14 cellular contexts compared by ENCODE assay signal in genomic region chr16:22353933-22354541, GRCh38. TPM values are rescaled to one million over a fixed set of nuclear protein-coding genes. Genes with fewer than 3 reads are reported as not detected.
DNase-seq lines count a peak whose midpoint lies in the region; ATAC-seq and TF ChIP-seq lines count a peak whose summit lies in the region.
"Had no signal": no experiment of that assay in that cellular context is flagged by ENCODE, and none has a peak within 500 bp of the region (broad histone marks: within the 10 kb centered on the region; RNA-seq: fewer than 3 reads in every experiment).

No MANE protein-coding gene starts in this region.

- H3K4me3 ChIP-seq in liver (ENCODE audit: low read depth in 1 of 3, low read length in 3 of 3), result no peak overlapping the region
- H3K4me3 ChIP-seq in vagina, result no peak overlapping the region
- H3K4me3 ChIP-seq: left ventricle myocardium inferior had no signal

- H3K27ac ChIP-seq in liver (ENCODE audit: low read depth in 1 of 2, low read length in 2 of 2) (peak overlapping the region in 1 of 2 donors; percentile 78), vagina (peak overlapping the region; percentile 52)

- H3K9me3 ChIP-seq in liver (ENCODE audit: control insufficient read depth in 4 of 4, low read length in 3 of 4) (no peaks in the 10 kb centered on the region), vagina (no peaks in the 10 kb centered on the region)
- H3K9me3 ChIP-seq: BE2C, left ventricle myocardium inferior had no signal

- TF ChIP-seq CTCF in liver (IDR thresholded peaks at IDR 0.05; ENCODE audit: low read depth, low read length, missing input control) (no peak), vagina (IDR thresholded peaks at IDR 0.05) (no peak)

- CTCF ChIA-PET in activated naive CD4-positive, alpha-beta T cell treated with anti-CD3 and anti-CD28 coated beads, Interleukin-2, amount 10 ng/mL, durations not matched to agents 7 days and 5 days (lab: Charles Lee), result interaction anchor here (0.6 to 1.0 kb wide), 3 partner anchors 20 to 1412 kb away, joined by 3 to 6 read pairs (median 3); no protein-coding TSS in a partner anchor

- peaks cover 0 to 7% (median 3%) of the 10 kb centered on the region in 4 donors for H3K36me3 ChIP-seq in liver (ENCODE audit: control insufficient read depth in 4 of 4, insufficient read depth in 3 of 4, low read depth in 1 of 4, low read length in 3 of 4)
- H3K36me3 ChIP-seq in vagina, result peaks cover 0 to 5% of the 10 kb centered on the region in 2 donors

- peaks cover 58% of the 10 kb centered on the region for H3K36me3 Mint-ChIP-seq in activated naive CD4-positive, alpha-beta T cell treated with anti-CD3 and anti-CD28 coated beads, Interleukin-2, amount 10 ng/mL, durations not matched to agents 7 days and 5 days
- peaks cover 39% of the 10 kb centered on the region for H3K36me3 Mint-ChIP-seq in activated naive CD8-positive, alpha-beta T cell treated with anti-CD3 and anti-CD28 coated beads for 36 hours

- H3K4me3 Mint-ChIP-seq in activated naive CD4-positive, alpha-beta T cell treated with anti-CD3 and anti-CD28 coated beads, Interleukin-2, amount 10 ng/mL, durations not matched to agents 7 days and 5 days, result no peak overlapping the region
- no peak overlapping the region for H3K4me3 Mint-ChIP-seq in activated naive CD8-positive, alpha-beta T cell treated with anti-CD3 and anti-CD28 coated beads for 36 hours

- peak overlapping the region in 1 of 2 donors; percentile 32 for H3K9ac ChIP-seq in liver (ENCODE audit: low read depth in 1 of 2, low read length in 2 of 2)

- H3K4me1 ChIP-seq in liver (ENCODE audit: control insufficient read depth in 4 of 4, insufficient read depth in 4 of 4, low read length in 3 of 4), result peaks cover 9 to 22% (median 16%) of the 10 kb centered on the region in 4 donors
- H3K4me1 ChIP-seq in vagina, result peaks cover 24% of the 10 kb centered on the region
- H3K4me1 ChIP-seq: BE2C had no signal

- ATAC-seq in GM21367 (IDR thresholded peaks at IDR 0.05; ENCODE audit: unreplicated experiment), result no peak

- 24% methylated on average over 5 of the region's 5 CpGs for WGBS in liver

- no peak for TF ChIP-seq POLR2A in vagina (IDR thresholded peaks at IDR 0.05)

- no peaks in the 10 kb centered on the region for H3K27me3 Mint-ChIP-seq in activated naive CD4-positive, alpha-beta T cell treated with anti-CD3 and anti-CD28 coated beads, Interleukin-2, amount 10 ng/mL, durations not matched to agents 7 days and 5 days
- no peaks in the 10 kb centered on the region for H3K27me3 Mint-ChIP-seq in activated naive CD8-positive, alpha-beta T cell treated with anti-CD3 and anti-CD28 coated beads for 36 hours

- H3K27ac Mint-ChIP-seq in activated naive CD4-positive, alpha-beta T cell treated with anti-CD3 and anti-CD28 coated beads, Interleukin-2, amount 10 ng/mL, durations not matched to agents 7 days and 5 days, result peak overlapping the region; percentile 77
- peak overlapping the region; percentile 91 for H3K27ac Mint-ChIP-seq in activated naive CD8-positive, alpha-beta T cell treated with anti-CD3 and anti-CD28 coated beads for 36 hours

- intact Hi-C loops in vagina (cut with DNase I), result no loop called here

- H3K27me3 ChIP-seq in liver (ENCODE audit: control insufficient read depth in 4 of 4, insufficient read depth in 4 of 4, low read length in 3 of 4) (no peaks in the 10 kb centered on the region), vagina (no peaks in the 10 kb centered on the region)
- H3K27me3 ChIP-seq: BE2C had no signal

- peaks cover 2% of the 10 kb centered on the region for H3K9me3 Mint-ChIP-seq in activated naive CD4-positive, alpha-beta T cell treated with anti-CD3 and anti-CD28 coated beads, Interleukin-2, amount 10 ng/mL, durations not matched to agents 7 days and 5 days
- H3K9me3 Mint-ChIP-seq in activated naive CD8-positive, alpha-beta T cell treated with anti-CD3 and anti-CD28 coated beads for 36 hours, result peaks cover 3% of the 10 kb centered on the region

- TF ChIP-seq RAD21 in liver (IDR thresholded peaks at IDR 0.05), result peak; percentile 24 to 47

- peaks cover 57% of the 10 kb centered on the region for H3K4me1 Mint-ChIP-seq in activated naive CD4-positive, alpha-beta T cell treated with anti-CD3 and anti-CD28 coated beads, Interleukin-2, amount 10 ng/mL, durations not matched to agents 7 days and 5 days
- peaks cover 55% of the 10 kb centered on the region for H3K4me1 Mint-ChIP-seq in activated naive CD8-positive, alpha-beta T cell treated with anti-CD3 and anti-CD28 coated beads for 36 hours

- no peak for DNase-seq in activated naive CD4-positive, alpha-beta T cell treated with anti-CD3 and anti-CD28 coated beads, Interleukin-2, amount 10 ng/mL, durations not matched to agents 7 days and 5 days
- no peak for DNase-seq in activated naive CD4-positive, alpha-beta T cell treated with anti-CD3 and anti-CD28 coated beads, Interleukin-2, amount 50 U/mL, for 16 hours
- DNase-seq in activated naive CD8-positive, alpha-beta T cell treated with anti-CD3 and anti-CD28 coated beads for 36 hours, result no peak
- DNase-seq in vagina (ENCODE audit: extremely low spot score in 2 of 2) (no peak), HuH-7 (ENCODE audit: low spot score) (no peak), putamen (ENCODE audit: low spot score) (no peak)
- DNase-seq: activated T-cell treated with anti-CD3 and anti-CD28 coated beads, Interleukin-2, amount 50 U/mL, for 1 hour; BE2C; left ventricle myocardium inferior; NCI-H1694; SHP77; stimulated activated CD4-positive, alpha-beta T cell treated with anti-CD3 and anti-CD28 coated beads, Interleukin-1b, Interleukin-23, amount 100 ng/mL, for 48 hours had no signal

TF ChIP-seq in liver, 16 proteins besides CTCF, POLR2A, EP300 and RAD21 (continues in another document):
- peak; percentile 31 for TF ChIP-seq FOXA2 (IDR thresholded peaks at IDR 0.05)
- peak; percentile 64 for TF ChIP-seq SP1 (IDR thresholded peaks at IDR 0.05)
- peak in 1 of 2 donors; percentile 75 for TF ChIP-seq EGR1 (IDR thresholded peaks at IDR 0.05; ENCODE audit: low read depth in 2 of 2)
- peak; percentile 48 for TF ChIP-seq REST (IDR thresholded peaks at IDR 0.05)
- peak; percentile 22 to 52 for TF ChIP-seq JUND (IDR thresholded peaks at IDR 0.05)
- peak; percentile 86 to 94 for TF ChIP-seq HNF4A (conservative IDR thresholded peaks at IDR 0.05)
- TF ChIP-seq ATF3 (IDR thresholded peaks at IDR 0.05), result no peak
- peak; percentile 41 for TF ChIP-seq HNF4G (IDR thresholded peaks at IDR 0.05)
- no peak for TF ChIP-seq TAF1 (conservative IDR thresholded peaks at IDR 0.05)
- TF ChIP-seq NR2F2 (IDR thresholded peaks at IDR 0.05), result no peak
- TF ChIP-seq GABPA (IDR thresholded peaks at IDR 0.05 in 1 of 2, conservative IDR thresholded peaks at IDR 0.05 in 1 of 2), result peak in 1 of 2 donors; percentile 16
- TF ChIP-seq YY1 (IDR thresholded peaks at IDR 0.05), result peak; percentile 33
- TF ChIP-seq ZBTB33 (IDR thresholded peaks at IDR 0.05), result no peak
- peak; percentile 50 for TF ChIP-seq FOXA1 (IDR thresholded peaks at IDR 0.05)
- TF ChIP-seq RXRA (IDR thresholded peaks at IDR 0.05), result peak; percentile 49 to 81

RNA-seq across cellular contexts. Expression of gene CDR2, which starts 20.4 kb away (rescaled TPM):
- 10 to 100 TPM; 31.6 to 34.7 TPM for total RNA-seq in activated naive CD8-positive, alpha-beta T cell treated with anti-CD3 and anti-CD28 coated beads for 36 hours
- total RNA-seq in liver (10 to 100 TPM; 11.5 to 12.1 TPM), vagina (33.9 TPM)
- 1 to 10 TPM; 2.9 to 7.9 TPM for polyA plus RNA-seq in liver

RNA-seq across cellular contexts. Expression of gene POLR3E, which starts 56.8 kb away (rescaled TPM):
- total RNA-seq in activated naive CD8-positive, alpha-beta T cell treated with anti-CD3 and anti-CD28 coated beads for 36 hours, result 10 to 100 TPM; 94.3 to 95.8 TPM
- total RNA-seq in liver (10 to 100 TPM; 20.0 to 42.9 TPM), vagina (38.5 TPM)
- polyA plus RNA-seq in liver, result 10 to 100 TPM; 16.0 to 16.6 TPM
